ENCODE assay signal across 1 cellular context in the genomic region with DNA sequence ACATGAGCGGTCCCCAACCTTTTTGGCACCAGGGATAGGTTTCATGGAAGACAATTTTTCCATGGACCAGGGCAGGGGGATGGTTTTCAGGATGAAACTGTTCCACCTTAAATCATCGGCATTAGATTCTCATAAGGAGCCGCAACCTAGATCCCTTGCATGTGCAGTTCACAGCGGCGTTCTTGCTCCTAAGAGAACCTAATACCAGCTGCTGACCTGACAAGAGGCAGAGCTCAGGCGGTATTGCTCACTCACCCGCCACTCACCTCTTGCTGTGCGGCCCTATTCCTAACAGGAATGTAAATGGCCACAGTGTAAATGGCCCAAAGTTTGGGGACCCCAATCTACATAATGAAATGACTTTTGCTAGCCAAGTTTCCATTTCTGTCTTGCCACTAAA.
TF ChIP-seq lines count a peak whose summit lies in the region.

No MANE protein-coding gene starts in this region.

TF ChIP-seq in GM12878, 131 proteins besides CTCF, POLR2A, EP300 and RAD21 (continued from another document):
- TF ChIP-seq HDGF (IDR thresholded peaks at IDR 0.05) = no peak
- TF ChIP-seq JUND (IDR thresholded peaks at IDR 0.05; ENCODE audit: low read depth, low read length) = no peak
- TF ChIP-seq RB1 (IDR thresholded peaks at IDR 0.05; ENCODE audit: borderline replicate concordance) = no peak
- TF ChIP-seq, protein P1, sequence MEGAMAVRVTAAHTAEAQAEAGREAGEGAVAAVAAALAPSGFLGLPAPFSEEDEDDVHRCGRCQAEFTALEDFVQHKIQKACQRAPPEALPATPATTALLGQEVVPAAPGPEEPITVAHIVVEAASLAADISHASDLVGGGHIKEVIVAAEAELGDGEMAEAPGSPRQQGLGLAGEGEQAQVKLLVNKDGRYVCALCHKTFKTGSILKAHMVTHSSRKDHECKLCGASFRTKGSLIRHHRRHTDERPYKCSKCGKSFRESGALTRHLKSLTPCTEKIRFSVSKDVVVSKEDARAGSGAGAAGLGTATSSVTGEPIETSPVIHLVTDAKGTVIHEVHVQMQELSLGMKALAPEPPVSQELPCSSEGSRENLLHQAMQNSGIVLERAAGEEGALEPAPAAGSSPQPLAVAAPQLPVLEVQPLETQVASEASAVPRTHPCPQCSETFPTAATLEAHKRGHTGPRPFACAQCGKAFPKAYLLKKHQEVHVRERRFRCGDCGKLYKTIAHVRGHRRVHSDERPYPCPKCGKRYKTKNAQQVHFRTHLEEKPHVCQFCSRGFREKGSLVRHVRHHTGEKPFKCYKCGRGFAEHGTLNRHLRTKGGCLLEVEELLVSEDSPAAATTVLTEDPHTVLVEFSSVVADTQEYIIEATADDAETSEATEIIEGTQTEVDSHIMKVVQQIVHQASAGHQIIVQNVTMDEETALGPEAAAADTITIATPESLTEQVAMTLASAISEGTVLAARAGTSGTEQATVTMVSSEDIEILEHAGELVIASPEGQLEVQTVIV (IDR thresholded peaks at IDR 0.05; ENCODE audit: borderline replicate concordance, partially characterized antibody) = no peak
- TF ChIP-seq MLLT1 (IDR thresholded peaks at IDR 0.05) = no peak
- TF ChIP-seq, protein P2, sequence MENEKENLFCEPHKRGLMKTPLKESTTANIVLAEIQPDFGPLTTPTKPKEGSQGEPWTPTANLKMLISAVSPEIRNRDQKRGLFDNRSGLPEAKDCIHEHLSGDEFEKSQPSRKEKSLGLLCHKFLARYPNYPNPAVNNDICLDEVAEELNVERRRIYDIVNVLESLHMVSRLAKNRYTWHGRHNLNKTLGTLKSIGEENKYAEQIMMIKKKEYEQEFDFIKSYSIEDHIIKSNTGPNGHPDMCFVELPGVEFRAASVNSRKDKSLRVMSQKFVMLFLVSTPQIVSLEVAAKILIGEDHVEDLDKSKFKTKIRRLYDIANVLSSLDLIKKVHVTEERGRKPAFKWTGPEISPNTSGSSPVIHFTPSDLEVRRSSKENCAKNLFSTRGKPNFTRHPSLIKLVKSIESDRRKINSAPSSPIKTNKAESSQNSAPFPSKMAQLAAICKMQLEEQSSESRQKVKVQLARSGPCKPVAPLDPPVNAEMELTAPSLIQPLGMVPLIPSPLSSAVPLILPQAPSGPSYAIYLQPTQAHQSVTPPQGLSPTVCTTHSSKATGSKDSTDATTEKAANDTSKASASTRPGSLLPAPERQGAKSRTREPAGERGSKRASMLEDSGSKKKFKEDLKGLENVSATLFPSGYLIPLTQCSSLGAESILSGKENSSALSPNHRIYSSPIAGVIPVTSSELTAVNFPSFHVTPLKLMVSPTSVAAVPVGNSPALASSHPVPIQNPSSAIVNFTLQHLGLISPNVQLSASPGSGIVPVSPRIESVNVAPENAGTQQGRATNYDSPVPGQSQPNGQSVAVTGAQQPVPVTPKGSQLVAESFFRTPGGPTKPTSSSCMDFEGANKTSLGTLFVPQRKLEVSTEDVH (IDR thresholded peaks at IDR 0.05; ENCODE audit: low read depth, partially characterized antibody) = no peak
- TF ChIP-seq, protein P3, sequence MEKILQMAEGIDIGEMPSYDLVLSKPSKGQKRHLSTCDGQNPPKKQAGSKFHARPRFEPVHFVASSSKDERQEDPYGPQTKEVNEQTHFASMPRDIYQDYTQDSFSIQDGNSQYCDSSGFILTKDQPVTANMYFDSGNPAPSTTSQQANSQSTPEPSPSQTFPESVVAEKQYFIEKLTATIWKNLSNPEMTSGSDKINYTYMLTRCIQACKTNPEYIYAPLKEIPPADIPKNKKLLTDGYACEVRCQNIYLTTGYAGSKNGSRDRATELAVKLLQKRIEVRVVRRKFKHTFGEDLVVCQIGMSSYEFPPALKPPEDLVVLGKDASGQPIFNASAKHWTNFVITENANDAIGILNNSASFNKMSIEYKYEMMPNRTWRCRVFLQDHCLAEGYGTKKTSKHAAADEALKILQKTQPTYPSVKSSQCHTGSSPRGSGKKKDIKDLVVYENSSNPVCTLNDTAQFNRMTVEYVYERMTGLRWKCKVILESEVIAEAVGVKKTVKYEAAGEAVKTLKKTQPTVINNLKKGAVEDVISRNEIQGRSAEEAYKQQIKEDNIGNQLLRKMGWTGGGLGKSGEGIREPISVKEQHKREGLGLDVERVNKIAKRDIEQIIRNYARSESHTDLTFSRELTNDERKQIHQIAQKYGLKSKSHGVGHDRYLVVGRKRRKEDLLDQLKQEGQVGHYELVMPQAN (conservative IDR thresholded peaks at IDR 0.05) = no peak
